Comparison of ENCODE assay signal across 12 cellular contexts in genomic region chr6:42047220-42047590, GRCh38. TPM values are rescaled to one million over a fixed set of nuclear protein-coding genes. Genes with fewer than 3 reads are reported as not detected.
DNase-seq lines count a peak whose midpoint lies in the region; ATAC-seq and TF ChIP-seq lines count a peak whose summit lies in the region.
"Had no signal": no experiment of that assay in that cellular context is flagged by ENCODE, and none has a peak within 500 bp of the region (broad histone marks: within the 10 kb centered on the region; RNA-seq: fewer than 3 reads in every experiment).

No MANE protein-coding gene starts in this region.

- TF ChIP-seq EP300 in transverse colon (IDR thresholded peaks at IDR 0.05; ENCODE audit: low read depth): no peak

- H3K27me3 ChIP-seq in brain microvascular endothelial cell (replicated peaks) (no peaks in the 10 kb centered on the region), muscle layer of duodenum (ENCODE audit: low read depth, low read length) (no peaks in the 10 kb centered on the region), transverse colon (no peaks in the 10 kb centered on the region)
- H3K27me3 ChIP-seq: SJSA1 had no signal

- TF ChIP-seq CTCF in brain microvascular endothelial cell (IDR thresholded peaks at IDR 0.05; ENCODE audit: low read depth, low read length, missing control alignments) (no peak), transverse colon (IDR thresholded peaks at IDR 0.05) (no peak)

- peak overlapping the region; percentile 93 for H3K27ac Mint-ChIP-seq in activated T-cell treated with anti-CD3 and anti-CD28 coated beads, Interleukin-2, amount 50 U/mL, for 24 hours

- H3K4me1 Mint-ChIP-seq in activated T-cell treated with anti-CD3 and anti-CD28 coated beads, Interleukin-2, amount 50 U/mL, for 24 hours (ENCODE audit: low read depth): peaks cover 81% of the 10 kb centered on the region

- no peak for ATAC-seq in HG02623 (IDR thresholded peaks at IDR 0.05; ENCODE audit: unreplicated experiment)
- no peak for ATAC-seq in HG02678 (IDR thresholded peaks at IDR 0.05; ENCODE audit: unreplicated experiment)
- ATAC-seq: left lobe of liver had no signal

- H3K27me3 Mint-ChIP-seq in activated T-cell treated with anti-CD3 and anti-CD28 coated beads, Interleukin-2, amount 50 U/mL, for 24 hours: no peaks in the 10 kb centered on the region

- no peak for DNase-seq in activated T-cell treated with anti-CD3 and anti-CD28 coated beads, Interleukin-2, amount 50 U/mL, for 24 hours
- DNase-seq in activated T-cell treated with anti-CD3 and anti-CD28 coated beads for 4 hours (no peak), brain microvascular endothelial cell (no peak), transverse colon (no peak)
- no peak for DNase-seq in effector CD8-positive, alpha-beta T cell (lab: John Stamatoyannopoulos, UW)
- DNase-seq: NCI-H146 had no signal

- TF ChIP-seq POLR2A in transverse colon (IDR thresholded peaks at IDR 0.05): no peak

- in situ Hi-C loops in brain microvascular endothelial cell (cut with HindIII; ENCODE audit: low pct_ligation_motif_present, low sequenced_read_pairs): loop anchor here (25.0 kb wide), 1 partner anchor 260 kb away; the partner anchor contains the start of genes FRS3, PRICKLE4 and TOMM6
- in situ Hi-C loops in transverse colon (cut with MboI; ENCODE audit: low pct_ligation_motif_present in 1 of 4, low pct_unique_long_range_greater_than_20kb in 1 of 4, low sequenced_read_pairs in 3 of 4): loop anchor here (5.0 to 25.0 kb wide), 5 partner anchors 102 to 265 kb away; partner anchors contain the start of genes PRICKLE4 (in 2 of the 4), CCND3 (in 1 of the 4) and TOMM6 (in 1 of the 4)

- intact Hi-C loops in transverse colon (cut with DNase I; ENCODE audit: low total_unique reads): loop anchor here (5.0 kb wide), 1 partner anchor 265 kb away; the partner anchor contains the start of gene PRICKLE4

- no peaks in the 10 kb centered on the region for H3K9me3 Mint-ChIP-seq in activated T-cell treated with anti-CD3 and anti-CD28 coated beads, Interleukin-2, amount 50 U/mL, for 24 hours

- H3K4me3 ChIP-seq in brain microvascular endothelial cell (ENCODE audit: low read depth, low read length) (peak overlapping the region; percentile 81), muscle layer of duodenum (ENCODE audit: low read depth in 1 of 2, low read length in 2 of 2) (peak overlapping the region; percentile 78 to 93), transverse colon (peak overlapping the region in 3 of 4 donors; percentile 64 to 78 (median 70))
- H3K4me3 ChIP-seq: SJSA1 had no signal

- H3K9me3 ChIP-seq in muscle layer of duodenum (ENCODE audit: control insufficient read depth in 1 of 2, low read length in 2 of 2): no peaks in the 10 kb centered on the region
- no peaks in the 10 kb centered on the region for H3K9me3 ChIP-seq in transverse colon
- H3K9me3 ChIP-seq: SJSA1 had no signal

- peaks cover 22 to 74% of the 10 kb centered on the region in 2 donors for H3K4me1 ChIP-seq in muscle layer of duodenum (ENCODE audit: control insufficient read depth in 1 of 2, insufficient read depth in 2 of 2, low read length in 2 of 2)
- peaks cover 19 to 79% (median 59%) of the 10 kb centered on the region in 4 donors for H3K4me1 ChIP-seq in transverse colon

- H3K4me3 Mint-ChIP-seq in activated T-cell treated with anti-CD3 and anti-CD28 coated beads, Interleukin-2, amount 50 U/mL, for 24 hours: peak overlapping the region; percentile 98

- 50% methylated on average over 4 of the region's 4 CpGs; no CpG with 5 or more reads in 1 of the 2 donors for WGBS in transverse colon (ENCODE audit: low coverage in 1 of 2), 2 donors

- H3K36me3 ChIP-seq in brain microvascular endothelial cell (replicated peaks) (peaks cover 5% of the 10 kb centered on the region), muscle layer of duodenum (ENCODE audit: control insufficient read depth in 1 of 2, insufficient read depth in 2 of 2, low read length in 2 of 2) (no peaks in the 10 kb centered on the region), transverse colon (no peaks in the 10 kb centered on the region)

- peaks cover 22% of the 10 kb centered on the region for H3K36me3 Mint-ChIP-seq in activated T-cell treated with anti-CD3 and anti-CD28 coated beads, Interleukin-2, amount 50 U/mL, for 24 hours (ENCODE audit: low read depth)

- H3K27ac ChIP-seq in brain microvascular endothelial cell (no peak overlapping the region), muscle layer of duodenum (ENCODE audit: low read length) (peak overlapping the region; percentile 74), transverse colon (peak overlapping the region; percentile 87 to 94 (median 92))
- H3K27ac ChIP-seq: cardiac muscle cell, SJSA1 had no signal

RNA-seq across cellular contexts. Expression of gene TAF8, which starts 3.1 kb away (rescaled TPM):
- 10 to 100 TPM; 15.3 to 36.2 (median 21.8) TPM for total RNA-seq in transverse colon
